In the genomic region with DNA sequence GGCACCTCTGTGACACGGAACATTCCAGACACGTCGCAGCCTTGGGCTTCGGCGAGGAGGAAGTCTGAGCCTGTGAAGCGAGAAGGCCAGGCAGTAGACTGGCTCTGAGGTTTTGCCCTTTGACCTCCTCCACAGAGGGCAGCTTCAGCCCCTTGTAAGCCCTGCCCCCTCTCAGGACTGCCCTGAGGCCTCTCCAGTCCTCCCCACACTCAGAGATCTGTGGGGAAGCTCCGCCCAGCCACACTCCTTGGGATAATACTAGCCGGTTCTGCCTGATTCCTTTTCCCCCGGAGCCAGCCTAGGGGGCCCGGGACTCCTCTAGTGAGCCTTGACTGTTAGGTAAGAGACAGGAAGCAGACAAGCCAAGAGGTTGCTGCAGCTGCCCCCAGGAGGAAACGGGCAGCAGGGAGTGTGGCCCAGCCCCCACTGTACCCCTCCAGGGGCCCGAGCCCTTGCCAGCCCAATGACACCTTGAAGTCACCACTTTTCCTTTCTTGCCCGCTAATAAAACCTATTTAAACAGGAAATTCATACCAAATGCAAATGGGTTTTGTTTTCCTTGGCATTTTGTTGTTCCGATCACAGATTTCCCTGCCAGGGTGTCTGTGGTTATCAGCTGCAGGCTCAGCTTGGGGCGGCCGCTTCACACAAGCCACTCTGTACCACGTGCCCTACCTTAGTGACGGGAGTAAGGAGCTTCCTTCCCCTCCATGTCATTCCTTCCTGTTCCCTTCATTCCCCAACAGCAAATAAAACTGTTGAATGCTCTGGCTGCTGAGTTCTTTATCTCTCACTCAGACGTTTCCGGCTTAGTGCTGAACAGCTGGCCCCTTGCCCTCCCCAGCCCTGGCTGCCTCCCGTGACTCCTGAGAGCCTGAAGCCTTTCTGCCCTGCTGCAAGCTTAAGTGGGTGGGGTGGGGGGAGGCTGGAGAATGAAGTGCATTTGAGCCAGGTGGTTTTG, we compare ENCODE assay signal across 8 cellular contexts.
A peak's percentile ranks its signal among the peaks of the same experiment; 100 is the strongest.
DNase-seq lines count a peak whose midpoint lies in the region; ATAC-seq and TF ChIP-seq lines count a peak whose summit lies in the region.

No MANE protein-coding gene starts in this region.

- CTCF ChIA-PET in activated CD4-positive, alpha-beta T cell treated with anti-CD3 and anti-CD28 coated beads, Interleukin-2, amount 10 ng/mL, durations not matched to agents 7 days and 5 days (lab: Charles Lee), result interaction anchor here (1.0 to 4.1 kb wide), 7 partner anchors 13 to 78 kb away, joined by 3 to 14 read pairs (median 4); no protein-coding TSS in a partner anchor
- CTCF ChIA-PET in activated CD8-positive, alpha-beta T cell treated with anti-CD3 and anti-CD28 coated beads for 36 hours (lab: Charles Lee), result interaction anchor here (1.6 to 1.9 kb wide), 3 partner anchors 9 to 152 kb away, joined by 5 to 6 read pairs (median 5); no protein-coding TSS in a partner anchor

- POLR2A ChIA-PET in activated CD4-positive, alpha-beta T cell treated with anti-CD3 and anti-CD28 coated beads, Interleukin-2, amount 10 ng/mL, durations not matched to agents 7 days and 5 days (lab: Charles Lee), result no interaction called here
- POLR2A ChIA-PET in activated CD8-positive, alpha-beta T cell treated with anti-CD3 and anti-CD28 coated beads for 36 hours (lab: Charles Lee), result interaction anchor here (0.8 to 1.4 kb wide), 4 partner anchors 13 to 188 kb away, joined by 3 to 4 read pairs (median 4); no protein-coding TSS in a partner anchor

- no peaks in the 10 kb centered on the region for H3K9me3 Mint-ChIP-seq in activated CD4-positive, alpha-beta T cell treated with anti-CD3 and anti-CD28 coated beads, Interleukin-2, amount 10 ng/mL, durations not matched to agents 7 days and 5 days
- H3K9me3 Mint-ChIP-seq in HFFc6, result no peaks in the 10 kb centered on the region
- no peaks in the 10 kb centered on the region for H3K9me3 Mint-ChIP-seq in activated CD8-positive, alpha-beta T cell treated with anti-CD3 and anti-CD28 coated beads for 36 hours
- no peaks in the 10 kb centered on the region for H3K9me3 Mint-ChIP-seq in natural killer cell

- H3K27me3 Mint-ChIP-seq in activated CD4-positive, alpha-beta T cell treated with anti-CD3 and anti-CD28 coated beads, Interleukin-2, amount 10 ng/mL, durations not matched to agents 7 days and 5 days, result no peaks in the 10 kb centered on the region
- H3K27me3 Mint-ChIP-seq in HFFc6 (ENCODE audit: insufficient read depth) (no peaks in the 10 kb centered on the region; the same call in none of the 2 replicates), natural killer cell (ENCODE audit: low read depth in 2 of 2) (peaks cover 0 to 11% of the 10 kb centered on the region in 2 donors)
- no peaks in the 10 kb centered on the region for H3K27me3 Mint-ChIP-seq in activated CD8-positive, alpha-beta T cell treated with anti-CD3 and anti-CD28 coated beads for 36 hours

- no peak overlapping the region for H3K4me3 Mint-ChIP-seq in activated CD4-positive, alpha-beta T cell treated with anti-CD3 and anti-CD28 coated beads, Interleukin-2, amount 10 ng/mL, durations not matched to agents 7 days and 5 days
- H3K4me3 Mint-ChIP-seq in HFFc6 (peak overlapping the region; percentile 80), natural killer cell (peak overlapping the region; percentile 85)
- H3K4me3 Mint-ChIP-seq in activated CD8-positive, alpha-beta T cell treated with anti-CD3 and anti-CD28 coated beads for 36 hours, result peak overlapping the region; percentile 58

- DNase-seq in activated CD4-positive, alpha-beta T cell treated with anti-CD3 and anti-CD28 coated beads, Interleukin-2, amount 10 ng/mL, durations not matched to agents 7 days and 5 days, result peak; percentile 16
- no peak for DNase-seq in activated CD4-positive, alpha-beta T cell treated with anti-CD3 and anti-CD28 coated beads, Interleukin-2, amount 50 U/mL, for 48 hours
- DNase-seq in HFFc6 (peak; percentile 74), NCI-H1417 treated with DMSO at 0.1 percent for 48 hours (lab: John Stamatoyannopoulos, UW) (peak; percentile 56), fibroblast of mammary gland (ENCODE audit: low read depth) (peak; percentile 61), natural killer cell (peak; percentile 25)
- peak; percentile 45 for DNase-seq in activated CD8-positive, alpha-beta T cell treated with anti-CD3 and anti-CD28 coated beads for 36 hours
- no peak for DNase-seq in effector CD4-positive, alpha-beta T cell

- H3K4me3 ChIP-seq in fibroblast of mammary gland (ENCODE audit: control insufficient read depth, low read depth, low read length), result no peak overlapping the region

- intact Hi-C loops in activated CD8-positive, alpha-beta T cell treated with anti-CD3 and anti-CD28 coated beads for 36 hours (cut with micrococcal nuclease), result no loop called here
- intact Hi-C loops in natural killer cell (cut with micrococcal nuclease), result no loop called here

- no peak for TF ChIP-seq CTCF in HFFc6 (IDR thresholded peaks at IDR 0.05)
- no peak for TF ChIP-seq CTCF in activated CD8-positive, alpha-beta T cell treated with anti-CD3 and anti-CD28 coated beads for 36 hours (IDR thresholded peaks at IDR 0.05)
- no peak for TF ChIP-seq CTCF in fibroblast of mammary gland (conservative IDR thresholded peaks at IDR 0.05; ENCODE audit: control insufficient read depth, insufficient read depth, low read depth, low read length)
- no peak for TF ChIP-seq CTCF in natural killer cell (IDR thresholded peaks at IDR 0.05)

- ATAC-seq in activated CD8-positive, alpha-beta T cell treated with anti-CD3 and anti-CD28 coated beads for 36 hours, result peak; percentile 82
- ATAC-seq in natural killer cell, result peak; percentile 63 to 71 (median 66)

- peaks cover 7% of the 10 kb centered on the region for H3K36me3 Mint-ChIP-seq in activated CD4-positive, alpha-beta T cell treated with anti-CD3 and anti-CD28 coated beads, Interleukin-2, amount 10 ng/mL, durations not matched to agents 7 days and 5 days (ENCODE audit: low read depth)
- peaks cover 13% of the 10 kb centered on the region for H3K36me3 Mint-ChIP-seq in HFFc6 (ENCODE audit: low read depth)
- no peaks in the 10 kb centered on the region for H3K36me3 Mint-ChIP-seq in activated CD8-positive, alpha-beta T cell treated with anti-CD3 and anti-CD28 coated beads for 36 hours (ENCODE audit: low read depth)
- no peaks in the 10 kb centered on the region for H3K36me3 Mint-ChIP-seq in natural killer cell

- H3K27ac Mint-ChIP-seq in activated CD4-positive, alpha-beta T cell treated with anti-CD3 and anti-CD28 coated beads, Interleukin-2, amount 10 ng/mL, durations not matched to agents 7 days and 5 days, result peak overlapping the region; percentile 52
- peak overlapping the region; percentile 92 for H3K27ac Mint-ChIP-seq in HFFc6
- H3K27ac Mint-ChIP-seq in activated CD8-positive, alpha-beta T cell treated with anti-CD3 and anti-CD28 coated beads for 36 hours, result peak overlapping the region; percentile 78
- H3K27ac Mint-ChIP-seq in natural killer cell, result peak overlapping the region; percentile 68 to 88

- peaks cover 41% of the 10 kb centered on the region for H3K4me1 Mint-ChIP-seq in activated CD4-positive, alpha-beta T cell treated with anti-CD3 and anti-CD28 coated beads, Interleukin-2, amount 10 ng/mL, durations not matched to agents 7 days and 5 days
- H3K4me1 Mint-ChIP-seq in HFFc6 (ENCODE audit: low read depth) (peaks cover 37% of the 10 kb centered on the region), natural killer cell (peaks cover 32 to 35% of the 10 kb centered on the region in 2 donors)
- peaks cover 35% of the 10 kb centered on the region for H3K4me1 Mint-ChIP-seq in activated CD8-positive, alpha-beta T cell treated with anti-CD3 and anti-CD28 coated beads for 36 hours (ENCODE audit: low read depth)

Comparison
In these comparisons a context has a peak if more than half of its experiments do, and no peak if none do; other contexts are left out.
1. DNase-seq: peak in activated CD4-positive, alpha-beta T cell treated with anti-CD3 and anti-CD28 coated beads, Interleukin-2, amount 10 ng/mL, durations not matched to agents 7 days and 5 days (single experiment), HFFc6 (single experiment), NCI-H1417 treated with DMSO at 0.1 percent for 48 hours (single experiment), activated CD8-positive, alpha-beta T cell treated with anti-CD3 and anti-CD28 coated beads for 36 hours (single experiment), fibroblast of mammary gland (single experiment) and natural killer cell (single experiment); none in activated CD4-positive, alpha-beta T cell treated with anti-CD3 and anti-CD28 coated beads, Interleukin-2, amount 50 U/mL, for 48 hours (0 of 2) and effector CD4-positive, alpha-beta T cell (single experiment).
2. Peak in every context shown above with its lines, with median percentiles within 50 percentile points of each other: H3K27ac Mint-ChIP-seq.